Comparison of ENCODE assay signal across 9 cellular contexts in the genomic region with DNA sequence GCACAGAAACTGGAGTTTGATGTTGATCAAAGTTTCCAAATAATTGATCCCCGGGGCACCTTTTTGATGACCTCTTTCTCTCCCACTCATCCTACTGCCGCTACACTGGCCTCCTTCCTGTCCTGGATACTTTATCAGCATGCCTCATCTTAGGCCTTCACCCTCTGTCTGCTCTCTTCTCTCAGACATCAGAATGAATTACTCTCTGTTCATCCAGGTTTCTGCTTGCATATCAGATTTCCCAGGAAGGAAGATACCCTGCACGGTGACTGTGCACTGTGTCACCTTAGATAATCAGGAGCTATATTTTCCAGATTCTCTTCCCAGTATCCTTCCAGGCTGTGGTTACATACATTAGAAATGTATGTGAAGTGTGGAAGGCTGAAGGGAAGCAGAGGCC.
"Had no signal": no experiment of that assay in that cellular context is flagged by ENCODE, and none has a peak within 500 bp of the region (broad histone marks: within the 10 kb centered on the region; RNA-seq: fewer than 3 reads in every experiment).

No MANE protein-coding gene starts in this region.

- H2AFZ ChIP-seq: GM23248 had no signal

- DNase-seq: GM23248, GOT3, H9, HCEC 1CT, IMR-90, KG1 had no signal

- FAIRE-seq: H54, HTR-8/SVneo, K562 had no signal

- H3K27ac ChIP-seq: GM23248 had no signal

- H3K9ac ChIP-seq: GM23248 had no signal

- H3K4me3 ChIP-seq: GM23248, K562 had no signal
